Comparison of ENCODE assay signal across 1 cellular context in the genomic region with DNA sequence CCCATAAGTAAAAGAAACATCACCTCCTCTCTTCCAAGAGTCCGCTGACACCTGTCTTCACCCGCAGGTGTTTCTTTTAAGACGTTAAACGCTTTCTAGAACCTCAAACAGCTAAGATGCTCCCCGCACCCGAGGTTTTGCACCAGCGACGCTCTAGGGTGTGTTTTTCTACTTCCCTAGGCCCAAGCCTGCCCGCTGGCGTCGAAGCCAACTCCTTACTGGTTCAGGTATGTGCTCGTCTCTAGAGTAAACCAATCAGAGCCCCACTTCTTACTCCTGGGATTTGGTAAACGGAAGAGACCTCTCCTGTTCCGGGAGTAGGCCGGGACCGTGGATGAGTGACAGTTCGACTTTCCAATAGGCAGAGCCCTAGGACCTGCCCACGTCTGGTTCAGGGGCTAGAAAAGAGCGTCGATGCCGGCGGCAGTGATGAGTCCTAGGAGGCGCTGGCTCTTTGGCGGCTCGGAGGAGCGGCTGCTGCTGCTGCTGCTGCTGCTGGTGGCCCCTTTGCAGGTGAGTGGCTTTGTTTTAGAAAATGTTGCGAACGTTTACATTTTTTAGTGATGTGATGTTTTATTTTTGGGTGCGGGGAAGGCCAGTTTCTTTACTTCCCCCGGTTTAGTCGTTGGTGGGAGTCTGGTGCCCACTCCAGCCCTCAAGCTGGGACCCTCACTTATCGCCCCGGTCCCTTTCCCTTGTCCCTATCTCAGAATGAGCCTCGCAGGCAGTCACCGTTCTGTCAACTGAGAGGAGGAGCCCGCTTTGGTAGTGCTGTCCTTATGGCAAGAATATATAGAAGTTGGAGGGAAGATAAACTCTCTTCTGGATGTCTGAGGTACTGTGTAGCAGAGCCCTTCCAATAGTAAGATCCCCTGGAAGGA.
TF ChIP-seq lines count a peak whose summit lies in the region.

Gene BPGM, plus strand, starts transcription at position 429 of the 881 bp plus-strand sequence. CDS start 14,655 bp downstream, outside the sequence.

TF ChIP-seq in K562, 482 proteins besides CTCF, POLR2A, EP300 and RAD21 (continued from another document and continues in another):
- TF ChIP-seq, protein P1, sequence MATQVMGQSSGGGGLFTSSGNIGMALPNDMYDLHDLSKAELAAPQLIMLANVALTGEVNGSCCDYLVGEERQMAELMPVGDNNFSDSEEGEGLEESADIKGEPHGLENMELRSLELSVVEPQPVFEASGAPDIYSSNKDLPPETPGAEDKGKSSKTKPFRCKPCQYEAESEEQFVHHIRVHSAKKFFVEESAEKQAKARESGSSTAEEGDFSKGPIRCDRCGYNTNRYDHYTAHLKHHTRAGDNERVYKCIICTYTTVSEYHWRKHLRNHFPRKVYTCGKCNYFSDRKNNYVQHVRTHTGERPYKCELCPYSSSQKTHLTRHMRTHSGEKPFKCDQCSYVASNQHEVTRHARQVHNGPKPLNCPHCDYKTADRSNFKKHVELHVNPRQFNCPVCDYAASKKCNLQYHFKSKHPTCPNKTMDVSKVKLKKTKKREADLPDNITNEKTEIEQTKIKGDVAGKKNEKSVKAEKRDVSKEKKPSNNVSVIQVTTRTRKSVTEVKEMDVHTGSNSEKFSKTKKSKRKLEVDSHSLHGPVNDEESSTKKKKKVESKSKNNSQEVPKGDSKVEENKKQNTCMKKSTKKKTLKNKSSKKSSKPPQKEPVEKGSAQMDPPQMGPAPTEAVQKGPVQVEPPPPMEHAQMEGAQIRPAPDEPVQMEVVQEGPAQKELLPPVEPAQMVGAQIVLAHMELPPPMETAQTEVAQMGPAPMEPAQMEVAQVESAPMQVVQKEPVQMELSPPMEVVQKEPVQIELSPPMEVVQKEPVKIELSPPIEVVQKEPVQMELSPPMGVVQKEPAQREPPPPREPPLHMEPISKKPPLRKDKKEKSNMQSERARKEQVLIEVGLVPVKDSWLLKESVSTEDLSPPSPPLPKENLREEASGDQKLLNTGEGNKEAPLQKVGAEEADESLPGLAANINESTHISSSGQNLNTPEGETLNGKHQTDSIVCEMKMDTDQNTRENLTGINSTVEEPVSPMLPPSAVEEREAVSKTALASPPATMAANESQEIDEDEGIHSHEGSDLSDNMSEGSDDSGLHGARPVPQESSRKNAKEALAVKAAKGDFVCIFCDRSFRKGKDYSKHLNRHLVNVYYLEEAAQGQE (CRISPR knock-in tag; IDR thresholded peaks at IDR 0.05; ENCODE audit: low read depth) = 0 out of 2 replicates have a peak, but pooled peaks have one; percentile 26
- peak; percentile 58; the same call in 1 of the 2 replicates for TF ChIP-seq SMARCC2 (IDR thresholded peaks at IDR 0.05; ENCODE audit: low read depth)
- TF ChIP-seq FOXJ2 (tag; IDR thresholded peaks at IDR 0.05) = no peak
- TF ChIP-seq EZH2 (IDR thresholded peaks at IDR 0.05; ENCODE audit: borderline replicate concordance, low read depth, low read length) = no peak
- no peak for TF ChIP-seq ZNF239 (CRISPR knock-in tag; IDR thresholded peaks at IDR 0.05)
- TF ChIP-seq, protein P2, sequence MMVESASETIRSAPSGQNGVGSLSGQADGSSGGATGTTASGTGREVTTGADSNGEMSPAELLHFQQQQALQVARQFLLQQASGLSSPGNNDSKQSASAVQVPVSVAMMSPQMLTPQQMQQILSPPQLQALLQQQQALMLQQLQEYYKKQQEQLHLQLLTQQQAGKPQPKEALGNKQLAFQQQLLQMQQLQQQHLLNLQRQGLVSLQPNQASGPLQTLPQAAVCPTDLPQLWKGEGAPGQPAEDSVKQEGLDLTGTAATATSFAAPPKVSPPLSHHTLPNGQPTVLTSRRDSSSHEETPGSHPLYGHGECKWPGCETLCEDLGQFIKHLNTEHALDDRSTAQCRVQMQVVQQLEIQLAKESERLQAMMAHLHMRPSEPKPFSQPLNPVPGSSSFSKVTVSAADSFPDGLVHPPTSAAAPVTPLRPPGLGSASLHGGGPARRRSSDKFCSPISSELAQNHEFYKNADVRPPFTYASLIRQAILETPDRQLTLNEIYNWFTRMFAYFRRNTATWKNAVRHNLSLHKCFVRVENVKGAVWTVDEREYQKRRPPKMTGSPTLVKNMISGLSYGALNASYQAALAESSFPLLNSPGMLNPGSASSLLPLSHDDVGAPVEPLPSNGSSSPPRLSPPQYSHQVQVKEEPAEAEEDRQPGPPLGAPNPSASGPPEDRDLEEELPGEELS (CRISPR knock-in tag; IDR thresholded peaks at IDR 0.05; ENCODE audit: borderline replicate concordance) = no peak
- peak; percentile 47; the same call in 1 of the 2 replicates for TF ChIP-seq ARID2 (IDR thresholded peaks at IDR 0.05)
- TF ChIP-seq, protein P3, sequence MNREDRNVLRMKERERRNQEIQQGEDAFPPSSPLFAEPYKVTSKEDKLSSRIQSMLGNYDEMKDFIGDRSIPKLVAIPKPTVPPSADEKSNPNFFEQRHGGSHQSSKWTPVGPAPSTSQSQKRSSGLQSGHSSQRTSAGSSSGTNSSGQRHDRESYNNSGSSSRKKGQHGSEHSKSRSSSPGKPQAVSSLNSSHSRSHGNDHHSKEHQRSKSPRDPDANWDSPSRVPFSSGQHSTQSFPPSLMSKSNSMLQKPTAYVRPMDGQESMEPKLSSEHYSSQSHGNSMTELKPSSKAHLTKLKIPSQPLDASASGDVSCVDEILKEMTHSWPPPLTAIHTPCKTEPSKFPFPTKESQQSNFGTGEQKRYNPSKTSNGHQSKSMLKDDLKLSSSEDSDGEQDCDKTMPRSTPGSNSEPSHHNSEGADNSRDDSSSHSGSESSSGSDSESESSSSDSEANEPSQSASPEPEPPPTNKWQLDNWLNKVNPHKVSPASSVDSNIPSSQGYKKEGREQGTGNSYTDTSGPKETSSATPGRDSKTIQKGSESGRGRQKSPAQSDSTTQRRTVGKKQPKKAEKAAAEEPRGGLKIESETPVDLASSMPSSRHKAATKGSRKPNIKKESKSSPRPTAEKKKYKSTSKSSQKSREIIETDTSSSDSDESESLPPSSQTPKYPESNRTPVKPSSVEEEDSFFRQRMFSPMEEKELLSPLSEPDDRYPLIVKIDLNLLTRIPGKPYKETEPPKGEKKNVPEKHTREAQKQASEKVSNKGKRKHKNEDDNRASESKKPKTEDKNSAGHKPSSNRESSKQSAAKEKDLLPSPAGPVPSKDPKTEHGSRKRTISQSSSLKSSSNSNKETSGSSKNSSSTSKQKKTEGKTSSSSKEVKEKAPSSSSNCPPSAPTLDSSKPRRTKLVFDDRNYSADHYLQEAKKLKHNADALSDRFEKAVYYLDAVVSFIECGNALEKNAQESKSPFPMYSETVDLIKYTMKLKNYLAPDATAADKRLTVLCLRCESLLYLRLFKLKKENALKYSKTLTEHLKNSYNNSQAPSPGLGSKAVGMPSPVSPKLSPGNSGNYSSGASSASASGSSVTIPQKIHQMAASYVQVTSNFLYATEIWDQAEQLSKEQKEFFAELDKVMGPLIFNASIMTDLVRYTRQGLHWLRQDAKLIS (CRISPR knock-in tag; IDR thresholded peaks at IDR 0.05) = no peak; the same call in 1 of the 2 replicates
- TF ChIP-seq NFYB (IDR thresholded peaks at IDR 0.05; ENCODE audit: extremely low read depth, insufficient read length) = peak; percentile 97
- no peak for TF ChIP-seq ZBTB8A (IDR thresholded peaks at IDR 0.05; ENCODE audit: partially characterized antibody)
- no peak for TF ChIP-seq HNRNPL (IDR thresholded peaks at IDR 0.05; ENCODE audit: low read depth, low read length)
- TF ChIP-seq ZBTB17 (CRISPR knock-in tag; IDR thresholded peaks at IDR 0.05) = peak; percentile 96
- no peak for TF ChIP-seq NFXL1 (CRISPR knock-in tag; IDR thresholded peaks at IDR 0.05)
- TF ChIP-seq RBM14 (IDR thresholded peaks at IDR 0.05; ENCODE audit: borderline replicate concordance, insufficient read depth, low read depth, low read length) = no peak
- no peak for TF ChIP-seq NUFIP1 (IDR thresholded peaks at IDR 0.05; ENCODE audit: partially characterized antibody)
- TF ChIP-seq HSF4 (CRISPR knock-in tag; IDR thresholded peaks at IDR 0.05; ENCODE audit: borderline replicate concordance) = no peak
- TF ChIP-seq NR2C1 (IDR thresholded peaks at IDR 0.05) = peak; percentile 68
- TF ChIP-seq NR2C1 (tag; IDR thresholded peaks at IDR 0.05) = peak; percentile 51; the same call in 1 of the 2 replicates
- no peak for TF ChIP-seq ZNF511 (CRISPR knock-in tag; IDR thresholded peaks at IDR 0.05)
- no peak for TF ChIP-seq ZFP91 (CRISPR knock-in tag; IDR thresholded peaks at IDR 0.05)
- TF ChIP-seq TSC22D4 (tag; IDR thresholded peaks at IDR 0.05) = no peak
- TF ChIP-seq CREM (IDR thresholded peaks at IDR 0.05; ENCODE audit: low read depth) = peak; percentile 89
- no peak for TF ChIP-seq SNRNP70 (optimal IDR thresholded peaks at IDR 0.05; ENCODE audit: low read depth, low read length)
- TF ChIP-seq, protein P4, sequence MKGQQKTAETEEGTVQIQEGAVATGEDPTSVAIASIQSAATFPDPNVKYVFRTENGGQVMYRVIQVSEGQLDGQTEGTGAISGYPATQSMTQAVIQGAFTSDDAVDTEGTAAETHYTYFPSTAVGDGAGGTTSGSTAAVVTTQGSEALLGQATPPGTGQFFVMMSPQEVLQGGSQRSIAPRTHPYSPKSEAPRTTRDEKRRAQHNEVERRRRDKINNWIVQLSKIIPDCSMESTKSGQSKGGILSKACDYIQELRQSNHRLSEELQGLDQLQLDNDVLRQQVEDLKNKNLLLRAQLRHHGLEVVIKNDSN (CRISPR knock-in tag; IDR thresholded peaks at IDR 0.05) = no peak
- TF ChIP-seq CBX1 (IDR thresholded peaks at IDR 0.05; ENCODE audit: low read depth) = 0 out of 2 replicates have a peak, but pooled peaks have one; percentile 36
- TF ChIP-seq RBM17 (IDR thresholded peaks at IDR 0.05; ENCODE audit: borderline replicate concordance, low read depth, low read length) = no peak
- TF ChIP-seq, protein P5, sequence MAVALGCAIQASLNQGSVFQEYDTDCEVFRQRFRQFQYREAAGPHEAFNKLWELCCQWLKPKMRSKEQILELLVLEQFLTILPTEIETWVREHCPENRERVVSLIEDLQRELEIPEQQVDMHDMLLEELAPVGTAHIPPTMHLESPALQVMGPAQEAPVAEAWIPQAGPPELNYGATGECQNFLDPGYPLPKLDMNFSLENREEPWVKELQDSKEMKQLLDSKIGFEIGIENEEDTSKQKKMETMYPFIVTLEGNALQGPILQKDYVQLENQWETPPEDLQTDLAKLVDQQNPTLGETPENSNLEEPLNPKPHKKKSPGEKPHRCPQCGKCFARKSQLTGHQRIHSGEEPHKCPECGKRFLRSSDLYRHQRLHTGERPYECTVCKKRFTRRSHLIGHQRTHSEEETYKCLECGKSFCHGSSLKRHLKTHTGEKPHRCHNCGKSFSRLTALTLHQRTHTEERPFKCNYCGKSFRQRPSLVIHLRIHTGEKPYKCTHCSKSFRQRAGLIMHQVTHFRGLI (CRISPR knock-in tag; IDR thresholded peaks at IDR 0.05) = no peak
- TF ChIP-seq, protein P6, sequence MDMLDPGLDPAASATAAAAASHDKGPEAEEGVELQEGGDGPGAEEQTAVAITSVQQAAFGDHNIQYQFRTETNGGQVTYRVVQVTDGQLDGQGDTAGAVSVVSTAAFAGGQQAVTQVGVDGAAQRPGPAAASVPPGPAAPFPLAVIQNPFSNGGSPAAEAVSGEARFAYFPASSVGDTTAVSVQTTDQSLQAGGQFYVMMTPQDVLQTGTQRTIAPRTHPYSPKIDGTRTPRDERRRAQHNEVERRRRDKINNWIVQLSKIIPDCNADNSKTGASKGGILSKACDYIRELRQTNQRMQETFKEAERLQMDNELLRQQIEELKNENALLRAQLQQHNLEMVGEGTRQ (CRISPR knock-in tag; IDR thresholded peaks at IDR 0.05) = no peak
- TF ChIP-seq ZNF586 (CRISPR knock-in tag; conservative IDR thresholded peaks at IDR 0.05) = no peak
- TF ChIP-seq LCOR (CRISPR knock-in tag; IDR thresholded peaks at IDR 0.05) = 0 out of 2 replicates have a peak, but pooled peaks have one; percentile 71
- no peak for TF ChIP-seq NR4A1 (CRISPR knock-in tag; IDR thresholded peaks at IDR 0.05)
- no peak for TF ChIP-seq NR4A1 (tag; IDR thresholded peaks at IDR 0.05)
- no peak for TF ChIP-seq MYNN (IDR thresholded peaks at IDR 0.05)
- TF ChIP-seq MYNN (CRISPR knock-in tag; IDR thresholded peaks at IDR 0.05) = no peak
